ENCODE assay signal across 1 cellular context in genomic region chr11:9280655-9281301, GRCh38.
TF ChIP-seq lines count a peak whose summit lies in the region.

No MANE protein-coding gene starts in this region.

TF ChIP-seq in GM12878, 131 proteins besides CTCF, POLR2A, EP300 and RAD21 (continued from another document):
- TF ChIP-seq SPI1 (IDR thresholded peaks at IDR 0.05; ENCODE audit: borderline replicate concordance, insufficient read depth, low read depth, low read length) (no peak), SMARCA5 (IDR thresholded peaks at IDR 0.05) (no peak), YY1 (IDR thresholded peaks at IDR 0.05; ENCODE audit: low read depth, low read length) (no peak), PKNOX1 (IDR thresholded peaks at IDR 0.05) (peak; percentile 60; the same call in 1 of the 2 replicates), SRF (IDR thresholded peaks at IDR 0.05; ENCODE audit: low read depth in 2 of 2, low read length in 2 of 2) (no peak), ZNF207 (IDR thresholded peaks at IDR 0.05; ENCODE audit: borderline replicate concordance) (no peak), MLLT1 (IDR thresholded peaks at IDR 0.05) (0 out of 2 replicates have a peak, but pooled peaks have one; percentile 51), ASH2L (IDR thresholded peaks at IDR 0.05; ENCODE audit: borderline replicate concordance, low read depth) (no peak), TBL1XR1 (IDR thresholded peaks at IDR 0.05; ENCODE audit: low read depth, low read length) (no peak), REST (IDR thresholded peaks at IDR 0.05; ENCODE audit: low read depth, low read length) (no peak), PML (IDR thresholded peaks at IDR 0.05; ENCODE audit: low read length) (no peak), HDAC6 (IDR thresholded peaks at IDR 0.05; ENCODE audit: unreplicated experiment) (no peak), ZBTB33 (IDR thresholded peaks at IDR 0.05) (no peak), HDAC2 (IDR thresholded peaks at IDR 0.05) (no peak), NR2C1 (IDR thresholded peaks at IDR 0.05) (no peak), CHD1 (IDR thresholded peaks at IDR 0.05; ENCODE audit: low read depth, low read length) (no peak), TCF3 (IDR thresholded peaks at IDR 0.05; ENCODE audit: borderline replicate concordance, insufficient read depth, low read depth, low read length) (no peak), KDM1A (IDR thresholded peaks at IDR 0.05; ENCODE audit: borderline replicate concordance) (no peak), NFIC (IDR thresholded peaks at IDR 0.05; ENCODE audit: low read depth, low read length) (peak; percentile 62), BHLHE40 (IDR thresholded peaks at IDR 0.05; ENCODE audit: borderline replicate concordance in 1 of 2, low read depth in 2 of 2, low read length in 1 of 2) (peak in 1 of 2 experiments; percentile 38; a peak in 1 of 4 replicates), PAX8 (IDR thresholded peaks at IDR 0.05) (no peak), BMI1 (IDR thresholded peaks at IDR 0.05; ENCODE audit: borderline replicate concordance) (no peak), SKIL (IDR thresholded peaks at IDR 0.05; ENCODE audit: low read depth, poor library complexity, severe bottlenecking) (peak; percentile 63), E2F8 (IDR thresholded peaks at IDR 0.05; ENCODE audit: low read depth, partially characterized antibody) (no peak), MEF2A (IDR thresholded peaks at IDR 0.05; ENCODE audit: insufficient read depth, low read depth, low read length) (0 out of 2 replicates have a peak, but pooled peaks have one; percentile 13), BRCA1 (IDR thresholded peaks at IDR 0.05; ENCODE audit: low read depth, low read length) (no peak)
